Comparison of ENCODE assay signal across 24 cellular contexts in genomic region chr14:50051106-50051505, GRCh38.
"Had no signal": no experiment of that assay in that cellular context is flagged by ENCODE, and none has a peak within 500 bp of the region (broad histone marks: within the 10 kb centered on the region; RNA-seq: fewer than 3 reads in every experiment).

No MANE protein-coding gene starts in this region.

- H3K36me3 ChIP-seq: brain microvascular endothelial cell, SJSA1 had no signal

- H3K4me1 ChIP-seq: SJSA1 had no signal

- H3K27ac Mint-ChIP-seq: activated CD8-positive, alpha-beta T cell treated with anti-CD3 and anti-CD28 coated beads, Interleukin-2, amount 10 ng/mL, durations not matched to agents 7 days and 5 days had no signal

- H3K27me3 Mint-ChIP-seq: activated naive CD8-positive, alpha-beta T cell had no signal

- H3K4me3 Mint-ChIP-seq: activated CD8-positive, alpha-beta T cell treated with anti-CD3 and anti-CD28 coated beads, Interleukin-2, amount 10 ng/mL, durations not matched to agents 7 days and 5 days; activated naive CD8-positive, alpha-beta T cell had no signal

- H3K4me3 ChIP-seq: SJSA1 had no signal

- DNase-seq: activated CD4-positive, alpha-beta T cell treated with anti-CD3 and anti-CD28 coated beads for 48 hours; activated CD4-positive, alpha-beta T cell treated with anti-CD3 and anti-CD28 coated beads, Interleukin-2, amount 50 U/mL, for 4 hours; activated CD4-positive, CD25-positive, alpha-beta regulatory T cell treated with anti-CD3 and anti-CD28 coated beads, Interleukin-2, amount 50 U/mL, for 72 hours; activated CD8-positive, alpha-beta memory T cell treated with anti-CD3 and anti-CD28 coated beads, Interleukin-2, amount 50 U/mL, for 48 hours; activated CD8-positive, alpha-beta T cell treated with anti-CD3 and anti-CD28 coated beads, Interleukin-2, amount 10 ng/mL, durations not matched to agents 7 days and 5 days; activated T-cell treated with anti-CD3 and anti-CD28 coated beads, Interleukin-2, amount 50 U/mL, for 1 hour; amygdala; brain microvascular endothelial cell; cerebellar nuclear complex; MM.1S; NCI-H1105; NCI-H1436; NCI-H1694 treated with DMSO at 0.1 percent for 48 hours; NCI-H2029 treated with DMSO at 0.1 percent for 48 hours; NCI-H345; NCI-H510A; NCI-H526 treated with DMSO at 0.1 percent for 48 hours; NCI-H82; Right ventricle myocardium superior; RPMI8226; SW 1271 had no signal

- H3K27ac ChIP-seq: brain microvascular endothelial cell, SJSA1 had no signal

- H3K9me3 ChIP-seq: SJSA1 had no signal

- FAIRE-seq: astrocyte had no signal
